11 cellular contexts compared by ENCODE assay signal in genomic region chr16:84641643-84642358, GRCh38. TPM values are rescaled to one million over a fixed set of nuclear protein-coding genes. Genes with fewer than 3 reads are reported as not detected.
DNase-seq lines count a peak whose midpoint lies in the region; FAIRE-seq and TF ChIP-seq lines count a peak whose summit lies in the region.
"Had no signal": no experiment of that assay in that cellular context is flagged by ENCODE, and none has a peak within 500 bp of the region (broad histone marks: within the 10 kb centered on the region; RNA-seq: fewer than 3 reads in every experiment).

No MANE protein-coding gene starts in this region.

- peaks cover 23% of the 10 kb centered on the region for H3K4me1 Mint-ChIP-seq in astrocyte (ENCODE audit: low read depth, unreplicated experiment)

- H3K4me3 ChIP-seq in Jurkat, Clone E6-1 (ENCODE audit: low read length), result 0 out of 2 replicates have a peak overlapping the region, but pooled peaks have one; percentile 25
- H3K4me3 ChIP-seq in astrocyte (ENCODE audit: insufficient read depth, low read depth, low read length) (no peak overlapping the region), skeletal muscle satellite cell (ENCODE audit: low read length) (no peak overlapping the region)

- H3K36me3 ChIP-seq in astrocyte (ENCODE audit: insufficient read depth, low read length), result no peaks in the 10 kb centered on the region
- no peaks in the 10 kb centered on the region for H3K36me3 ChIP-seq in skeletal muscle satellite cell (ENCODE audit: insufficient read depth, low read length)

- H3K27ac Mint-ChIP-seq in astrocyte (ENCODE audit: unreplicated experiment), result no peak overlapping the region

- no peaks in the 10 kb centered on the region for H4K20me1 ChIP-seq in astrocyte (ENCODE audit: insufficient read depth, low read length)

- no peak for FAIRE-seq in astrocyte (lab: Jason Lieb, UNC)

- H3K79me2 ChIP-seq in astrocyte (ENCODE audit: insufficient read depth, low read length), result no peaks in the 10 kb centered on the region

- H3K9me3 ChIP-seq in astrocyte (ENCODE audit: insufficient read depth, low read depth, low read length) (no peaks in the 10 kb centered on the region), skeletal muscle satellite cell (replicated peaks; ENCODE audit: low read length) (no peaks in the 10 kb centered on the region)

- H3K9ac ChIP-seq in astrocyte (ENCODE audit: low read length), result no peak overlapping the region
- H3K9ac ChIP-seq in skeletal muscle satellite cell (ENCODE audit: low read depth, low read length), result peak overlapping the region; percentile 43

- no peaks in the 10 kb centered on the region for H3K27me3 ChIP-seq in astrocyte (ENCODE audit: insufficient read depth, low read length)
- no peaks in the 10 kb centered on the region for H3K27me3 ChIP-seq in skeletal muscle satellite cell (ENCODE audit: control insufficient read depth, insufficient read depth, low read length)

- TF ChIP-seq CTCF in astrocyte (IDR thresholded peaks at IDR 0.05; ENCODE audit: insufficient read depth, low read depth, low read length), result no peak

- H3K4me3 Mint-ChIP-seq in astrocyte (ENCODE audit: unreplicated experiment), result no peak overlapping the region

- peaks cover 21% of the 10 kb centered on the region for H3K4me1 ChIP-seq in astrocyte (ENCODE audit: insufficient read depth, low read length)
- H3K4me1 ChIP-seq in skeletal muscle satellite cell (ENCODE audit: control insufficient read depth, insufficient read depth, low read length), result peaks cover 40% of the 10 kb centered on the region

- H3K27ac ChIP-seq in astrocyte (ENCODE audit: low read depth, low read length), result no peak overlapping the region

- peaks cover 2% of the 10 kb centered on the region for H3K9me3 Mint-ChIP-seq in astrocyte (ENCODE audit: unreplicated experiment)

- peaks cover 11% of the 10 kb centered on the region for H3K27me3 Mint-ChIP-seq in astrocyte (ENCODE audit: low read depth, unreplicated experiment)

- H3K4me2 ChIP-seq in astrocyte (ENCODE audit: low read length) (no peak overlapping the region), skeletal muscle satellite cell (ENCODE audit: low read length) (no peak overlapping the region)

- peak overlapping the region; percentile 2 for H2AFZ ChIP-seq in astrocyte (ENCODE audit: low read depth, low read length)

- intact Hi-C loops in posterior vena cava (cut with DNase I), result no loop called here

- peak; percentile 22 for DNase-seq in NCI-H1694 (lab: John Stamatoyannopoulos, UW)
- DNase-seq in NCI-H1694 treated with DMSO at 0.1 percent for 48 hours (lab: John Stamatoyannopoulos, UW), result no peak
- peak; percentile 62 for DNase-seq in Jurkat, Clone E6-1 (ENCODE audit: low read depth, low spot score)
- DNase-seq in astrocyte (ENCODE audit: low read depth), result no peak
- no peak for DNase-seq in SHP77 treated with DMSO at 0.1 percent for 48 hours (lab: John Stamatoyannopoulos, UW)
- DNase-seq in posterior vena cava (ENCODE audit: low spot score), result no peak
- no peak for DNase-seq in NCI-H1048 (lab: John Stamatoyannopoulos, UW)
- DNase-seq: 8988T, DND-41, NCI-H2081 had no signal

- H3K36me3 Mint-ChIP-seq in astrocyte (ENCODE audit: low read depth, unreplicated experiment), result no peaks in the 10 kb centered on the region

RNA-seq across cellular contexts. Expression of gene KLHL36, which starts 6.5 kb away (rescaled TPM):
- polyA plus RNA-seq in Jurkat, Clone E6-1 (2012; ENCODE audit: insufficient read depth, insufficient read length), result 11.5 TPM
- total RNA-seq in astrocyte, result 46.3 and 49.0 TPM in 2 replicates
- total RNA-seq in skeletal muscle satellite cell (2012; rRNA removed), result 46.6 and 50.5 TPM in 2 replicates
- total RNA-seq in posterior vena cava, result 10 to 100 TPM; 48.5 to 49.4 TPM

RNA-seq across cellular contexts. Expression of gene COTL1, which starts 23.9 kb away (rescaled TPM):
- polyA plus RNA-seq in Jurkat, Clone E6-1 (2012; ENCODE audit: insufficient read depth, insufficient read length), result 349 TPM
- total RNA-seq in astrocyte (300 and 359 TPM in 2 replicates), posterior vena cava (10 to 100 TPM; 55.0 to 66.0 TPM)
- total RNA-seq in skeletal muscle satellite cell (2012; rRNA removed), result 279 and 447 TPM in 2 replicates

RNA-seq across cellular contexts. Expression of gene USP10, which starts 58.0 kb away (rescaled TPM):
- 102 TPM for polyA plus RNA-seq in Jurkat, Clone E6-1 (2012; ENCODE audit: insufficient read depth, insufficient read length)
- total RNA-seq in astrocyte (105 and 107 TPM in 2 replicates), posterior vena cava (10 to 100 TPM; 64.3 to 68.1 TPM)
- total RNA-seq in skeletal muscle satellite cell (2012; rRNA removed), result 60.8 and 68.1 TPM in 2 replicates

Comparison
In these comparisons a context has a peak if more than half of its experiments do, and no peak if none do; other contexts are left out.
1. DNase-seq: peak in NCI-H1694 (single experiment) and Jurkat, Clone E6-1 (single experiment); none in NCI-H1694 treated with DMSO at 0.1 percent for 48 hours (single experiment), astrocyte (single experiment), SHP77 treated with DMSO at 0.1 percent for 48 hours (single experiment), posterior vena cava (single experiment) and NCI-H1048 (single experiment).